10 cellular contexts compared by ENCODE assay signal in the genomic region with DNA sequence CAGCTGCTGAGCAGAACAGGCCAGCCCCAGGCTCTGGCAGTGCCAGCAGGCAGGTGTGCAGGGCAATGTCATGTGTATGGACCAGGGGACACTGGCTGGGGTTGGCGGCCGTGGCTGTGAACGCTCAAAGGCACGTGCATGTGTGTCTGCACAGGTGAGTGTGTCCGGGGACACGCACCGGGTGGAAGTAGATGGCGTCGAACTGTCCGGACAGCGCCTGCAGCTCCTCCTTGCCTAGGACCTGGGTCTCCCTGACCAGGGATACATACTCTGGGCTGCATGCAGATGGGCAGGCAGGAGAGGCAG. TPM values are rescaled to one million over a fixed set of nuclear protein-coding genes. Genes with fewer than 3 reads are reported as not detected.
DNase-seq lines count a peak whose midpoint lies in the region; ATAC-seq and TF ChIP-seq lines count a peak whose summit lies in the region.
"Had no signal": no experiment of that assay in that cellular context is flagged by ENCODE, and none has a peak within 500 bp of the region (broad histone marks: within the 10 kb centered on the region; RNA-seq: fewer than 3 reads in every experiment).

No MANE protein-coding gene starts in this region.

- H3K4me3 ChIP-seq in MM.1S (ENCODE audit: low read length) (peak overlapping the region; percentile 88), neuronal stem cell (ENCODE audit: low read length in 2 of 2) (peak overlapping the region; percentile 12 to 72), testis (peak overlapping the region in 1 of 2 donors; percentile 69)
- H3K4me3 ChIP-seq in effector memory CD4-positive, alpha-beta T cell (ENCODE audit: insufficient read depth, low read depth, low read length, poor library complexity, severe bottlenecking) = peak overlapping the region; percentile 70

- no peak overlapping the region for H2AFZ ChIP-seq in MM.1S (ENCODE audit: low read length)
- H2AFZ ChIP-seq in neuronal stem cell (ENCODE audit: low read length) = no peak overlapping the region

- peak overlapping the region; percentile 80 for H3K4me3 Mint-ChIP-seq in CD4-positive, alpha-beta T cell

- no CpG with 5 or more reads among the region's 11 CpGs for WGBS in neuronal stem cell (ENCODE audit: extremely low coverage in 2 of 2, insufficient read length in 2 of 2, insufficient replicate concordance in 1 of 2), 2 donors
- 79 to 90% methylated on average over 4 to 11 of the region's 11 CpGs for WGBS in testis, 2 donors

- no peak for DNase-seq in CD4-positive, alpha-beta T cell
- DNase-seq in MM.1S = no peak
- no peak for DNase-seq in effector memory CD4-positive, alpha-beta T cell
- DNase-seq in neuronal stem cell (ENCODE audit: low spot score) = no peak
- DNase-seq in A172 (ENCODE audit: low spot score) = no peak
- no peak for DNase-seq in testis
- no peak for DNase-seq in EL
- DNase-seq in sciatic nerve (ENCODE audit: low spot score) = no peak
- DNase-seq: aorta, NCI-H2029 treated with DMSO at 0.1 percent for 48 hours had no signal

- H2AK5ac ChIP-seq in neuronal stem cell (ENCODE audit: low read depth, low read length) = peak overlapping the region; percentile 100

- H3K9me3 Mint-ChIP-seq in CD4-positive, alpha-beta T cell = no peaks in the 10 kb centered on the region

- H3K79me2 ChIP-seq in MM.1S (ENCODE audit: low read length) = peaks cover 39% of the 10 kb centered on the region

- no peak overlapping the region for H3K27ac ChIP-seq in CD4-positive, alpha-beta T cell (ENCODE audit: low read depth, low read length)
- H3K27ac ChIP-seq in MM.1S (ENCODE audit: low read length) = peak overlapping the region; percentile 68; the same call in 1 of the 2 replicates
- H3K27ac ChIP-seq in effector memory CD4-positive, alpha-beta T cell (ENCODE audit: insufficient read depth, low read length, poor library complexity, severe bottlenecking) = no peak overlapping the region
- no peak overlapping the region for H3K27ac ChIP-seq in neuronal stem cell (replicated peaks; ENCODE audit: low read length)
- no peak overlapping the region for H3K27ac ChIP-seq in testis

- no peak for TF ChIP-seq POLR2A in testis (IDR thresholded peaks at IDR 0.05)

- H3K27me3 Mint-ChIP-seq in CD4-positive, alpha-beta T cell = no peaks in the 10 kb centered on the region

- POLR2A ChIA-PET in CD4-positive, alpha-beta T cell (lab: Charles Lee) = interaction anchor here (0.7 to 3.1 kb wide), 10 partner anchors 9 to 378 kb away, joined by 3 to 17 read pairs (median 4); a partner anchor contains a TSS

- H3K9ac ChIP-seq in MM.1S (ENCODE audit: low read length) = peak overlapping the region; percentile 92
- peak overlapping the region; percentile 91 for H3K9ac ChIP-seq in neuronal stem cell (ENCODE audit: low read depth, low read length, poor library complexity)

- peak overlapping the region; percentile 47 for H3K27ac Mint-ChIP-seq in CD4-positive, alpha-beta T cell

- H3K23ac ChIP-seq in neuronal stem cell (ENCODE audit: low read depth, low read length, poor library complexity) = peak overlapping the region; percentile 97

- no peak overlapping the region for H2BK120ac ChIP-seq in neuronal stem cell (ENCODE audit: low read depth, low read length)

- peaks cover 36% of the 10 kb centered on the region for H3K4me1 ChIP-seq in MM.1S (ENCODE audit: low read length)
- H3K4me1 ChIP-seq in effector memory CD4-positive, alpha-beta T cell (ENCODE audit: control insufficient read depth, insufficient read depth, low read length, poor library complexity, severe bottlenecking) = peaks cover 40% of the 10 kb centered on the region
- peaks cover 20 to 21% of the 10 kb centered on the region in 2 donors for H3K4me1 ChIP-seq in neuronal stem cell (ENCODE audit: control insufficient read depth in 2 of 2, insufficient read depth in 1 of 2, low read depth in 1 of 2, low read length in 2 of 2)
- H3K4me1 ChIP-seq in testis = peaks cover 19% of the 10 kb centered on the region

- H3K79me1 ChIP-seq in neuronal stem cell (ENCODE audit: low read depth, low read length) = peaks cover 26% of the 10 kb centered on the region

- H2BK12ac ChIP-seq in neuronal stem cell (ENCODE audit: low read length) = no peak overlapping the region

- H4K8ac ChIP-seq in neuronal stem cell (ENCODE audit: low read depth, low read length) = no peak overlapping the region

- ATAC-seq in CD4-positive, alpha-beta T cell (ENCODE audit: poor library complexity) = no peak
- ATAC-seq in sciatic nerve = no peak

- H3K36me3 Mint-ChIP-seq in CD4-positive, alpha-beta T cell (ENCODE audit: low read depth) = peaks cover 12% of the 10 kb centered on the region

- H3K4me2 ChIP-seq in MM.1S (ENCODE audit: low read depth, low read length) = peak overlapping the region; percentile 93
- peak overlapping the region; percentile 98 for H3K4me2 ChIP-seq in neuronal stem cell (ENCODE audit: insufficient read depth, low read length, poor library complexity, severe bottlenecking)

- peaks cover 26% of the 10 kb centered on the region for H3K4me1 Mint-ChIP-seq in CD4-positive, alpha-beta T cell (ENCODE audit: low read depth)

- H3K36me3 ChIP-seq in MM.1S (replicated peaks; ENCODE audit: insufficient read depth, low read length) (no peaks in the 10 kb centered on the region), neuronal stem cell (replicated peaks in 1 of 2; ENCODE audit: control insufficient read depth in 2 of 2, insufficient read depth in 2 of 2, low read length in 2 of 2) (peaks cover 28 to 60% of the 10 kb centered on the region in 2 donors), testis (ENCODE audit: low read depth, missing control alignments) (no peaks in the 10 kb centered on the region)
- H3K36me3 ChIP-seq in effector memory CD4-positive, alpha-beta T cell (ENCODE audit: control insufficient read depth, insufficient read depth, low read length) = peaks cover 18% of the 10 kb centered on the region

- H2BK5ac ChIP-seq in neuronal stem cell (ENCODE audit: low read length) = peak overlapping the region; percentile 75

- no peaks in the 10 kb centered on the region for H3K9me2 ChIP-seq in MM.1S (replicated peaks; ENCODE audit: insufficient read depth, low read length)

- H3K9me3 ChIP-seq in CD4-positive, alpha-beta T cell (ENCODE audit: control insufficient read depth, low read length) = no peaks in the 10 kb centered on the region
- H3K9me3 ChIP-seq in MM.1S (replicated peaks; ENCODE audit: insufficient read depth, low read length) (no peaks in the 10 kb centered on the region), neuronal stem cell (replicated peaks in 1 of 2; ENCODE audit: control insufficient read depth in 2 of 2, insufficient read depth in 1 of 2, low read depth in 1 of 2, low read length in 2 of 2) (no peaks in the 10 kb centered on the region), testis (no peaks in the 10 kb centered on the region)
- H3K9me3 ChIP-seq in effector memory CD4-positive, alpha-beta T cell (ENCODE audit: control insufficient read depth, low read length) = no peaks in the 10 kb centered on the region

- intact Hi-C loops in CD4-positive, alpha-beta T cell (cut with DNase I, micrococcal nuclease) = loop anchor here in 1 of 2 experiments (5.0 kb wide), 1 partner anchor 247 kb away; no protein-coding TSS in a partner anchor
- intact Hi-C loops in testis (cut with DNase I; ENCODE audit: low total_unique reads) = no loop called here
- intact Hi-C loops in sciatic nerve (cut with DNase I) = loop anchor here (5.0 kb wide), 1 partner anchor 77 kb away; a partner anchor contains a TSS

- no peak for TF ChIP-seq CTCF in CD4-positive, alpha-beta T cell (IDR thresholded peaks at IDR 0.05)
- no peak for TF ChIP-seq CTCF in MM.1S (IDR thresholded peaks at IDR 0.05; ENCODE audit: low read length)
- TF ChIP-seq CTCF in testis (IDR thresholded peaks at IDR 0.05) = no peak

- H3F3A ChIP-seq in MM.1S (ENCODE audit: insufficient read depth, low read length) = peaks cover 34% of the 10 kb centered on the region

- no peaks in the 10 kb centered on the region for H3K27me3 ChIP-seq in CD4-positive, alpha-beta T cell (ENCODE audit: control insufficient read depth, insufficient read depth, low read length)
- H3K27me3 ChIP-seq in MM.1S (replicated peaks; ENCODE audit: insufficient read depth, low read length) (no peaks in the 10 kb centered on the region), neuronal stem cell (ENCODE audit: control insufficient read depth in 3 of 3, insufficient read depth in 3 of 3, low read depth in 1 of 3, low read length in 3 of 3) (no peaks in the 10 kb centered on the region), testis (no peaks in the 10 kb centered on the region)
- no peaks in the 10 kb centered on the region for H3K27me3 ChIP-seq in effector memory CD4-positive, alpha-beta T cell (replicated peaks; ENCODE audit: control insufficient read depth, insufficient read depth, low read length, poor library complexity, severe bottlenecking)

- H3K4ac ChIP-seq in neuronal stem cell (ENCODE audit: low read length) = peak overlapping the region; percentile 37

- CTCF ChIA-PET in CD4-positive, alpha-beta T cell (lab: Charles Lee) = interaction anchor here (1.3 to 2.5 kb wide), 2 partner anchors 22 to 275 kb away, joined by 3 to 9 read pairs; a partner anchor contains a TSS

- no peak overlapping the region for H4K91ac ChIP-seq in neuronal stem cell (ENCODE audit: low read depth, low read length, poor library complexity)

- H3K14ac ChIP-seq in neuronal stem cell (ENCODE audit: low read length) = peak overlapping the region; percentile 99

- H4K20me1 ChIP-seq in MM.1S (ENCODE audit: insufficient read depth, low read length) = no peaks in the 10 kb centered on the region

- H3K18ac ChIP-seq in neuronal stem cell (ENCODE audit: low read length) = peak overlapping the region; percentile 91

- H2BK15ac ChIP-seq in neuronal stem cell (ENCODE audit: low read length) = peak overlapping the region; percentile 94

RNA-seq across cellular contexts. Expression of a gene that starts 0.9 kb away (rescaled TPM):
- 10 to 100 TPM; 87.3 to 88.7 TPM for total RNA-seq in CD4-positive, alpha-beta T cell
- polyA plus RNA-seq in neuronal stem cell (2013, experiment 1 of 2) = 20.1 TPM
- polyA plus RNA-seq in neuronal stem cell (2013, experiment 2 of 2) = 18.8 TPM
- 11.4 and 12.6 TPM in 2 replicates for total RNA-seq in A172 (2014; rRNA removed; shearing (Covaris generic))
- 10 to 100 TPM; 32.1 to 33.1 TPM for total RNA-seq in testis
- polyA plus RNA-seq in testis (ENCODE audit: insufficient read depth, low read depth, low replicate concordance) = 13.5 TPM
- 32.4 TPM for total RNA-seq in sciatic nerve

RNA-seq across cellular contexts. Expression of a gene that starts 5.4 kb away (rescaled TPM):
- total RNA-seq in CD4-positive, alpha-beta T cell = 100 to 1,000 TPM; 124 to 126 TPM
- 12.1 TPM for polyA plus RNA-seq in neuronal stem cell (2013, experiment 1 of 2)
- polyA plus RNA-seq in neuronal stem cell (2013, experiment 2 of 2) = 12.1 TPM
- total RNA-seq in A172 (2014; rRNA removed; shearing (Covaris generic)) = 8.9 and 10.6 TPM in 2 replicates
- total RNA-seq in testis (100 to 1,000 TPM; 136 to 143 TPM), sciatic nerve (47.6 TPM)
- polyA plus RNA-seq in testis (ENCODE audit: insufficient read depth, low read depth, low replicate concordance) = 40.2 TPM

RNA-seq across cellular contexts. Expression of a gene that starts 11.3 kb away (rescaled TPM):
- total RNA-seq in CD4-positive, alpha-beta T cell = 1 to 10 TPM; 1.2 to 1.3 TPM
- polyA plus RNA-seq in neuronal stem cell (2013, experiment 1 of 2) = 28.8 TPM
- 28.1 TPM for polyA plus RNA-seq in neuronal stem cell (2013, experiment 2 of 2)
- 31.4 and 32.2 TPM in 2 replicates for total RNA-seq in A172 (2014; rRNA removed; shearing (Covaris generic))
- total RNA-seq in testis (10 to 100 TPM; 22.3 to 25.1 TPM), sciatic nerve (17.8 TPM)
- 9.1 TPM for polyA plus RNA-seq in testis (ENCODE audit: insufficient read depth, low read depth, low replicate concordance)

RNA-seq across cellular contexts. Expression of a gene that starts 20.0 kb away (rescaled TPM):
- total RNA-seq in CD4-positive, alpha-beta T cell = 1 to 10 TPM; 4.2 to 4.9 TPM
- polyA plus RNA-seq in neuronal stem cell (2013, experiment 1 of 2) = 4.0 TPM
- 3.6 TPM for polyA plus RNA-seq in neuronal stem cell (2013, experiment 2 of 2)
- 13.4 and 15.4 TPM in 2 replicates for total RNA-seq in A172 (2014; rRNA removed; shearing (Covaris generic))
- total RNA-seq in testis (10 to 100 TPM in 1 of 2 donors, 1 to 10 TPM in 1; 8.3 to 10.7 TPM), sciatic nerve (20.4 TPM)
- 6.4 TPM for polyA plus RNA-seq in testis (ENCODE audit: insufficient read depth, low read depth, low replicate concordance)

RNA-seq across cellular contexts. Expression of a gene that starts 49.4 kb away (rescaled TPM):
- 10 to 100 TPM; 26.0 to 26.1 TPM for total RNA-seq in CD4-positive, alpha-beta T cell
- polyA plus RNA-seq in neuronal stem cell (2013, experiment 1 of 2) = 11.5 TPM
- 11.4 TPM for polyA plus RNA-seq in neuronal stem cell (2013, experiment 2 of 2)
- 8.0 and 9.5 TPM in 2 replicates for total RNA-seq in A172 (2014; rRNA removed; shearing (Covaris generic))
- 10 to 100 TPM; 57.9 to 66.8 TPM for total RNA-seq in testis
- 20.8 TPM for polyA plus RNA-seq in testis (ENCODE audit: insufficient read depth, low read depth, low replicate concordance)
- 22.6 TPM for total RNA-seq in sciatic nerve
